In genomic region chr3:150101016-150101415, GRCh38 we compare ENCODE assay signal across 9 cellular contexts.
"Had no signal": no experiment of that assay in that cellular context is flagged by ENCODE, and none has a peak within 500 bp of the region (broad histone marks: within the 10 kb centered on the region; RNA-seq: fewer than 3 reads in every experiment).

No MANE protein-coding gene starts in this region.

- H3K4me3 Mint-ChIP-seq: GM23338, H9, IgD-negative memory B cell had no signal

- H3K27ac ChIP-seq: HL-60 had no signal

- FAIRE-seq: H1, H54, HepG2 had no signal

- H3K4me3 ChIP-seq: GM23338 had no signal

- ATAC-seq: GM23338, HepG2 had no signal

- H3K4me1 Mint-ChIP-seq: IgD-negative memory B cell had no signal

- DNase-seq: H9, HCEC 1CT, KBM-7 had no signal

- H3K27ac Mint-ChIP-seq: GM23338, H9, IgD-negative memory B cell had no signal

- H3K36me3 Mint-ChIP-seq: IgD-negative memory B cell had no signal
